Comparison of ENCODE assay signal across 27 cellular contexts in genomic region chr18:24200494-24200893, GRCh38.
A peak's percentile ranks its signal among the peaks of the same experiment; 100 is the strongest.
DNase-seq lines count a peak whose midpoint lies in the region; ATAC-seq and TF ChIP-seq lines count a peak whose summit lies in the region.
"Had no signal": no experiment of that assay in that cellular context is flagged by ENCODE, and none has a peak within 500 bp of the region (broad histone marks: within the 10 kb centered on the region; RNA-seq: fewer than 3 reads in every experiment).

No MANE protein-coding gene starts in this region.

- peak; percentile 46 for ATAC-seq in sciatic nerve
- no peak for ATAC-seq in HG02571 (IDR thresholded peaks at IDR 0.05; ENCODE audit: unreplicated experiment)
- ATAC-seq: GM12878, HCT116 had no signal

- peak overlapping the region; percentile 98 for H3K27ac ChIP-seq in caudate nucleus (ENCODE audit: low read depth, low read length)
- H3K27ac ChIP-seq: PC-9 had no signal

- H3K4me1 Mint-ChIP-seq in nephron progenitor cell, result peaks cover 10% of the 10 kb centered on the region
- H3K4me1 Mint-ChIP-seq: CD4-positive, alpha-beta memory T cell had no signal

- no peaks in the 10 kb centered on the region for H3K9me3 Mint-ChIP-seq in nephron progenitor cell
- H3K9me3 Mint-ChIP-seq: CD4-positive, alpha-beta memory T cell had no signal

- no peak for TF ChIP-seq CTCF in nephron progenitor cell (IDR thresholded peaks at IDR 0.05)

- no peaks in the 10 kb centered on the region for H3K36me3 Mint-ChIP-seq in nephron progenitor cell (ENCODE audit: low read depth)
- H3K36me3 Mint-ChIP-seq: CD4-positive, alpha-beta memory T cell had no signal

- peak overlapping the region; percentile 78 for H3K27ac Mint-ChIP-seq in nephron progenitor cell
- H3K27ac Mint-ChIP-seq: CD4-positive, alpha-beta memory T cell had no signal

- DNase-seq in caudate nucleus (lab: John Stamatoyannopoulos, UW) (peak in 2 of 61 donors; percentile 17 to 26), foreskin melanocyte (peak; percentile 26), nephron progenitor cell (no peak), sciatic nerve (ENCODE audit: low spot score) (no peak), COLO668 (lab: John Stamatoyannopoulos, UW; ENCODE audit: unreplicated experiment) (no peak), D341Med (ENCODE audit: low spot score) (no peak)
- no peak for DNase-seq in stimulated activated CD4-positive, alpha-beta T cell treated with anti-CD3 and anti-CD28 coated beads, Interleukin-4, amount 100 ng/mL, for 24 hours
- DNase-seq: Caco-2; CD4-positive, alpha-beta memory T cell; DMS 273 treated with DMSO at 0.1 percent for 48 hours; DMS79; EL; GDM1; IMR-90; KG1; MM.1S; NCI-H1417; NCI-H1694; NCI-H2029 treated with DMSO at 0.1 percent for 48 hours; NCI-H446 treated with DMSO at 0.1 percent for 48 hours; NCI-H526; NCI-H82; NK-92 treated with Interleukin-12 subunit alpha and Interleukin-12 subunit beta, amount 100 ng/mL, for 24 hours; PC-9 had no signal

- no peak overlapping the region for H3K4me3 Mint-ChIP-seq in nephron progenitor cell
- H3K4me3 Mint-ChIP-seq: CD4-positive, alpha-beta memory T cell had no signal

- intact Hi-C loops in sciatic nerve (cut with DNase I), result no loop called here

- no peaks in the 10 kb centered on the region for H3K27me3 Mint-ChIP-seq in nephron progenitor cell (ENCODE audit: low read depth, poor library complexity)
